24 cellular contexts compared by ENCODE assay signal in genomic region chr2:60251247-60251646, GRCh38.
"Had no signal": no experiment of that assay in that cellular context is flagged by ENCODE, and none has a peak within 500 bp of the region (broad histone marks: within the 10 kb centered on the region; RNA-seq: fewer than 3 reads in every experiment).

No MANE protein-coding gene starts in this region.

- DNase-seq: hippocampal formation; hypothalamus; immature natural killer cell; islet precursor cell; kidney; kidney glomerular epithelial cell; left cardiac atrium; left colon; left lung; left ventricle myocardium inferior; left ventricle myocardium superior; lower lobe of right lung; mammary epithelial cell; mesenchymal stem cell; mesendoderm; midbrain; mucosa of descending colon; naive B cell; naive thymus-derived CD4-positive, alpha-beta T cell had no signal

- H3K36me3 ChIP-seq: left lung, left ventricle myocardium inferior, lower lobe of right lung had no signal

- H3K4me2 ChIP-seq: hepatocyte had no signal

- H3K27me3 ChIP-seq: hepatocyte, left lung had no signal

- H3K4me1 ChIP-seq: left lung, left ventricle myocardium inferior, lower lobe of right lung had no signal

- H3K9me3 ChIP-seq: left lung, left ventricle myocardium inferior, lower lobe of right lung, mucosa of descending colon had no signal

- ATAC-seq: left cardiac atrium; left colon; left lobe of liver; left lung; left ventricle myocardium superior; lower lobe of right lung; mucosa of descending colon; naive thymus-derived CD4-positive, alpha-beta T cell had no signal

- FAIRE-seq: islet of Langerhans, keratinocyte, kidney had no signal

- H3K79me2 ChIP-seq: hepatocyte had no signal

- H3K4me3 ChIP-seq: hepatocyte, left lung, left ventricle myocardium inferior, lower lobe of right lung, lung, mucosa of descending colon had no signal

- H2AFZ ChIP-seq: hepatocyte had no signal

- H3K27ac ChIP-seq: hepatocyte, left lung, left ventricle myocardium inferior, lower lobe of right lung had no signal
